Comparison of ENCODE assay signal across 8 cellular contexts in genomic region chr17:81636505-81637288, GRCh38. TPM values are rescaled to one million over a fixed set of nuclear protein-coding genes. Genes with fewer than 3 reads are reported as not detected.
DNase-seq lines count a peak whose midpoint lies in the region; ATAC-seq and TF ChIP-seq lines count a peak whose summit lies in the region.

Gene NPLOC4, minus strand, starts transcription at chr17:81637112. Its CDS starts 182 bp downstream, at chr17:81636930.
Gene TSPAN10, plus strand, starts transcription at chr17:81637196. Its CDS starts 5,217 bp downstream, at chr17:81642413.

- peak within 1 kb of the TSS; percentile 94 for H3K4me3 Mint-ChIP-seq in nephron progenitor cell
- peak within 1 kb of the TSS; percentile 94 for H3K4me3 Mint-ChIP-seq in stimulated activated naive CD8-positive, alpha-beta T cell treated with anti-CD3 and anti-CD28 coated beads, Interleukin-15, Interleukin-2, amounts not matched to agents 100 ng/mL and 50 ng/mL, for 24 hours

- H4K20me1 ChIP-seq in Karpas-422 (ENCODE audit: insufficient read depth, low read depth, low read length): peaks cover 7% of the 10 kb centered on the region; the same call in 1 of the 2 replicates

- peaks cover 49% of the 10 kb centered on the region for H3K79me2 ChIP-seq in Karpas-422 (ENCODE audit: low read length)

- peaks cover 3% of the 10 kb centered on the region for H3K27me3 Mint-ChIP-seq in nephron progenitor cell (ENCODE audit: low read depth, poor library complexity)
- no peaks in the 10 kb centered on the region for H3K27me3 Mint-ChIP-seq in stimulated activated naive CD8-positive, alpha-beta T cell treated with anti-CD3 and anti-CD28 coated beads, Interleukin-15, Interleukin-2, amounts not matched to agents 100 ng/mL and 50 ng/mL, for 24 hours

- peak within 1 kb of the TSS; percentile 100 for H3K4me3 ChIP-seq in Karpas-422 (ENCODE audit: low read length)

- H3K9ac ChIP-seq in Karpas-422 (ENCODE audit: low read length): peak within 1 kb of the TSS; percentile 99

- no peaks in the 10 kb centered on the region for H3K9me2 ChIP-seq in Karpas-422 (replicated peaks; ENCODE audit: insufficient read depth, low read length)

- no peaks in the 10 kb centered on the region for H3K9me3 ChIP-seq in Karpas-422 (ENCODE audit: low read length)

- H2AFZ ChIP-seq in Karpas-422 (ENCODE audit: low read length): peak within 1 kb of the TSS; percentile 77; the same call in 1 of the 2 replicates

- DNase-seq in DMS153 (lab: John Stamatoyannopoulos, UW): peak; percentile 28
- DNase-seq in Karpas-422: peak; percentile 94
- DNase-seq in RPMI8226: peak; percentile 90
- peak; percentile 77 for DNase-seq in activated effector memory CD4-positive, alpha-beta T cell treated with Interleukin-2 at 50 U/mL for 16 hours
- peak; percentile 67 for DNase-seq in fibroblast of the conjunctiva (ENCODE audit: low read depth)
- peak; percentile 94 for DNase-seq in nephron progenitor cell

- H3K27ac ChIP-seq in Karpas-422 (ENCODE audit: low read length): peak within 1 kb of the TSS; percentile 58; the same call in 1 of the 2 replicates

- ATAC-seq in GM21717 (IDR thresholded peaks at IDR 0.05; ENCODE audit: unreplicated experiment): peak; percentile 70

- peaks cover 8% of the 10 kb centered on the region for H3K36me3 Mint-ChIP-seq in nephron progenitor cell (ENCODE audit: low read depth)
- H3K36me3 Mint-ChIP-seq in stimulated activated naive CD8-positive, alpha-beta T cell treated with anti-CD3 and anti-CD28 coated beads, Interleukin-15, Interleukin-2, amounts not matched to agents 100 ng/mL and 50 ng/mL, for 24 hours (ENCODE audit: low read depth): peaks cover 5% of the 10 kb centered on the region

- peaks cover 35% of the 10 kb centered on the region for H3K4me1 Mint-ChIP-seq in nephron progenitor cell
- H3K4me1 Mint-ChIP-seq in stimulated activated naive CD8-positive, alpha-beta T cell treated with anti-CD3 and anti-CD28 coated beads, Interleukin-15, Interleukin-2, amounts not matched to agents 100 ng/mL and 50 ng/mL, for 24 hours (ENCODE audit: low read depth): peaks cover 24% of the 10 kb centered on the region

- H3K4me2 ChIP-seq in Karpas-422 (ENCODE audit: low read depth, low read length, poor library complexity, severe bottlenecking): peak within 1 kb of the TSS; percentile 99

- H3K36me3 ChIP-seq in Karpas-422 (ENCODE audit: insufficient read depth, low read length): no peaks in the 10 kb centered on the region; the same call in 1 of the 2 replicates

- H3K27me3 ChIP-seq in Karpas-422 (ENCODE audit: low read length): no peaks in the 10 kb centered on the region

- H3K9me3 Mint-ChIP-seq in nephron progenitor cell: no peaks in the 10 kb centered on the region
- H3K9me3 Mint-ChIP-seq in stimulated activated naive CD8-positive, alpha-beta T cell treated with anti-CD3 and anti-CD28 coated beads, Interleukin-15, Interleukin-2, amounts not matched to agents 100 ng/mL and 50 ng/mL, for 24 hours: no peaks in the 10 kb centered on the region

- H3K27ac Mint-ChIP-seq in nephron progenitor cell: peak within 1 kb of the TSS; percentile 93
- H3K27ac Mint-ChIP-seq in stimulated activated naive CD8-positive, alpha-beta T cell treated with anti-CD3 and anti-CD28 coated beads, Interleukin-15, Interleukin-2, amounts not matched to agents 100 ng/mL and 50 ng/mL, for 24 hours: peak within 1 kb of the TSS; percentile 94

- no peak for TF ChIP-seq CTCF in nephron progenitor cell (IDR thresholded peaks at IDR 0.05)

- H3K4me1 ChIP-seq in Karpas-422 (ENCODE audit: low read length): peaks cover 15% of the 10 kb centered on the region

RNA-seq across cellular contexts. Expression of gene NPLOC4, which starts in this region (rescaled TPM):
- total RNA-seq in Karpas-422 (2014; rRNA removed; shearing (Covaris generic); ENCODE audit: low replicate concordance): 32.4 and 50.3 TPM in 2 replicates

RNA-seq across cellular contexts. Expression of gene TSPAN10, which starts in this region (rescaled TPM):
- 1.5 and 1.7 TPM in 2 replicates for total RNA-seq in Karpas-422 (2014; rRNA removed; shearing (Covaris generic); ENCODE audit: low replicate concordance)

Comparison
In these comparisons a context has a peak if more than half of its experiments do, and no peak if none do; other contexts are left out.
1. Peak in every context shown above with its lines: DNase-seq, ATAC-seq, H3K4me3 ChIP-seq and H3K27ac ChIP-seq.
2. DNase-seq: peak in every context shown above with its lines; median percentile 94 in Karpas-422; 94 in nephron progenitor cell; 90 in RPMI8226; 77 in activated effector memory CD4-positive, alpha-beta T cell treated with Interleukin-2 at 50 U/mL for 16 hours; 67 in fibroblast of the conjunctiva; 28 in DMS153.